ENCODE assay signal across 1 cellular context in the genomic region with DNA sequence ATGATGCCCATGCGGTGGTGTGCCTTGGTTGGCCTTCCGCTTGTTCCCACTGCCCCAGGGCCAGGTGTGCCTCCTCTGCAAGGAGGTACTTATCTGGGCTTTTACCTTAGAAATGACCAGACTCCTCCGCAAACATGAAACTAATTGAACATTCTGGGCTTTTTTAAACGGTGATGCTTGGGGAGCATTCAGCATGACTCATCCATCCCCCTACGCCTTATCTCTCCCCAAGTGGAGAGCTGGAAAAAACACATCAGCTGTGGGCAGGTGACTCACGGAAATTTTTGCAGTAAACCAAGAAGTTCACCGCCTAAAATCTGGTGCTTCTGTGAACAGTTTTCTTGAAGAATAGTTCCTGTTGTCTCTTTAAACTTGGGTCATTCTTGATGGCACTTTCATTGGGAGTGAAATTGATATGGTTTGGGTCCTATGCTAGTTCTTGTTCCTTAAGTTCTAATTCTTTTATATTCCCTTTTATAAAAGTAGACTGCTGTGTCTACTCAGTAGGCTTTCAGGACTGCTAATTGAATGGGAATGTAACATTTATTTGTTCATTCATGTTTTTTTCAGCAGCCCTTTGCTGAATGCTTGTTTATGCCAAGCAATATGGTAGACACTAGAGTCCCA.
TF ChIP-seq lines count a peak whose summit lies in the region.

No MANE protein-coding gene starts in this region.

TF ChIP-seq in HCT116, 20 proteins besides CTCF, POLR2A, EP300 and RAD21 (continued from another document):
- TF ChIP-seq REST (IDR thresholded peaks at IDR 0.05; ENCODE audit: low read depth), result no peak
- no peak for TF ChIP-seq EZH2phosphoT487 (IDR thresholded peaks at IDR 0.05; ENCODE audit: borderline replicate concordance)
